In genomic region chr1:156497743-156498446, GRCh38 we compare ENCODE assay signal across 8 cellular contexts. TPM values are rescaled to one million over a fixed set of nuclear protein-coding genes. Genes with fewer than 3 reads are reported as not detected.
DNase-seq lines count a peak whose midpoint lies in the region; ATAC-seq and TF ChIP-seq lines count a peak whose summit lies in the region.

No MANE protein-coding gene starts in this region.

- H3K4me1 ChIP-seq in breast epithelium (peaks cover 22 to 57% of the 10 kb centered on the region in 2 donors), muscle layer of colon (ENCODE audit: insufficient read depth, low read length) (peaks cover 79% of the 10 kb centered on the region)

- H3K36me3 ChIP-seq in breast epithelium: no peaks in the 10 kb centered on the region
- H3K36me3 ChIP-seq in muscle layer of colon (ENCODE audit: insufficient read depth, low read length): peaks cover 7% of the 10 kb centered on the region

- no peaks in the 10 kb centered on the region for H3K9me3 ChIP-seq in breast epithelium
- no peaks in the 10 kb centered on the region for H3K9me3 ChIP-seq in muscle layer of colon (ENCODE audit: low read length)

- H3K27ac ChIP-seq in breast epithelium (peak overlapping the region; percentile 98 to 100), muscle layer of colon (ENCODE audit: low read depth, low read length) (peak overlapping the region; percentile 78)

- DNase-seq in stimulated activated naive CD8-positive, alpha-beta T cell treated with anti-CD3 and anti-CD28 coated beads, Interleukin-15, Interleukin-2, amounts not matched to agents 100 U/mL and 50 U/mL, for 24 hours: no peak
- DNase-seq in breast epithelium (ENCODE audit: low spot score in 2 of 2) (no peak), NCI-H1092 (lab: John Stamatoyannopoulos, UW) (no peak)

- ATAC-seq in stimulated activated naive CD8-positive, alpha-beta T cell treated with anti-CD3 and anti-CD28 coated beads, Interleukin-15, Interleukin-2, amounts not matched to agents 100 U/mL and 50 U/mL, for 24 hours: no peak
- ATAC-seq in GM21619 (IDR thresholded peaks at IDR 0.05; ENCODE audit: unreplicated experiment) (no peak), GM21526 (IDR thresholded peaks at IDR 0.05; ENCODE audit: low FRiP score, unreplicated experiment) (no peak), HG02981 (IDR thresholded peaks at IDR 0.05; ENCODE audit: unreplicated experiment) (no peak)

- H3K27ac Mint-ChIP-seq in stimulated activated naive CD8-positive, alpha-beta T cell treated with anti-CD3 and anti-CD28 coated beads, Interleukin-15, Interleukin-2, amounts not matched to agents 100 ng/mL and 50 ng/mL, for 24 hours: peak overlapping the region; percentile 28

- peaks cover 10% of the 10 kb centered on the region for H3K36me3 Mint-ChIP-seq in stimulated activated naive CD8-positive, alpha-beta T cell treated with anti-CD3 and anti-CD28 coated beads, Interleukin-15, Interleukin-2, amounts not matched to agents 100 ng/mL and 50 ng/mL, for 24 hours (ENCODE audit: low read depth)

- peaks cover 80% of the 10 kb centered on the region for H3K4me1 Mint-ChIP-seq in stimulated activated naive CD8-positive, alpha-beta T cell treated with anti-CD3 and anti-CD28 coated beads, Interleukin-15, Interleukin-2, amounts not matched to agents 100 ng/mL and 50 ng/mL, for 24 hours (ENCODE audit: low read depth)

- H3K9me3 Mint-ChIP-seq in stimulated activated naive CD8-positive, alpha-beta T cell treated with anti-CD3 and anti-CD28 coated beads, Interleukin-15, Interleukin-2, amounts not matched to agents 100 ng/mL and 50 ng/mL, for 24 hours: no peaks in the 10 kb centered on the region

- no peaks in the 10 kb centered on the region for H3K27me3 Mint-ChIP-seq in stimulated activated naive CD8-positive, alpha-beta T cell treated with anti-CD3 and anti-CD28 coated beads, Interleukin-15, Interleukin-2, amounts not matched to agents 100 ng/mL and 50 ng/mL, for 24 hours

- peak overlapping the region; percentile 88 for H3K4me3 Mint-ChIP-seq in stimulated activated naive CD8-positive, alpha-beta T cell treated with anti-CD3 and anti-CD28 coated beads, Interleukin-15, Interleukin-2, amounts not matched to agents 100 ng/mL and 50 ng/mL, for 24 hours

- no peak for TF ChIP-seq CTCF in breast epithelium (IDR thresholded peaks at IDR 0.05)

- peak overlapping the region; percentile 90 to 98 (median 94) for H3K4me3 ChIP-seq in breast epithelium
- peak overlapping the region; percentile 87 to 100 for H3K4me3 ChIP-seq in muscle layer of colon (ENCODE audit: low read depth in 1 of 2, low read length in 2 of 2)

- intact Hi-C loops in breast epithelium (cut with DNase I; ENCODE audit: low total_unique reads): loop anchor here (5.0 to 10.0 kb wide), 2 partner anchors 36 to 167 kb away; no protein-coding TSS in a partner anchor

- H3K27me3 ChIP-seq in breast epithelium: no peaks in the 10 kb centered on the region
- no peaks in the 10 kb centered on the region for H3K27me3 ChIP-seq in muscle layer of colon (ENCODE audit: control insufficient read depth in 1 of 2, insufficient read depth in 2 of 2, low read length in 2 of 2)

- peak overlapping the region; percentile 88 for H3K9ac ChIP-seq in muscle layer of colon (ENCODE audit: low read length)

- TF ChIP-seq POLR2A in breast epithelium (IDR thresholded peaks at IDR 0.05): no peak

RNA-seq across cellular contexts. Expression of gene MEF2D, which starts 2.7 kb away (rescaled TPM):
- 10 to 100 TPM; 25.8 to 34.9 (median 32.1) TPM for total RNA-seq in breast epithelium
